1 cellular context compared by ENCODE assay signal in genomic region chr2:12715878-12716249, GRCh38.
A peak's percentile ranks its signal among the peaks of the same experiment; 100 is the strongest.
TF ChIP-seq lines count a peak whose summit lies in the region.

No MANE protein-coding gene starts in this region.

TF ChIP-seq in SK-N-SH, 30 proteins besides CTCF, POLR2A, EP300 and RAD21 (continued from another document):
- TF ChIP-seq, protein P1, sequence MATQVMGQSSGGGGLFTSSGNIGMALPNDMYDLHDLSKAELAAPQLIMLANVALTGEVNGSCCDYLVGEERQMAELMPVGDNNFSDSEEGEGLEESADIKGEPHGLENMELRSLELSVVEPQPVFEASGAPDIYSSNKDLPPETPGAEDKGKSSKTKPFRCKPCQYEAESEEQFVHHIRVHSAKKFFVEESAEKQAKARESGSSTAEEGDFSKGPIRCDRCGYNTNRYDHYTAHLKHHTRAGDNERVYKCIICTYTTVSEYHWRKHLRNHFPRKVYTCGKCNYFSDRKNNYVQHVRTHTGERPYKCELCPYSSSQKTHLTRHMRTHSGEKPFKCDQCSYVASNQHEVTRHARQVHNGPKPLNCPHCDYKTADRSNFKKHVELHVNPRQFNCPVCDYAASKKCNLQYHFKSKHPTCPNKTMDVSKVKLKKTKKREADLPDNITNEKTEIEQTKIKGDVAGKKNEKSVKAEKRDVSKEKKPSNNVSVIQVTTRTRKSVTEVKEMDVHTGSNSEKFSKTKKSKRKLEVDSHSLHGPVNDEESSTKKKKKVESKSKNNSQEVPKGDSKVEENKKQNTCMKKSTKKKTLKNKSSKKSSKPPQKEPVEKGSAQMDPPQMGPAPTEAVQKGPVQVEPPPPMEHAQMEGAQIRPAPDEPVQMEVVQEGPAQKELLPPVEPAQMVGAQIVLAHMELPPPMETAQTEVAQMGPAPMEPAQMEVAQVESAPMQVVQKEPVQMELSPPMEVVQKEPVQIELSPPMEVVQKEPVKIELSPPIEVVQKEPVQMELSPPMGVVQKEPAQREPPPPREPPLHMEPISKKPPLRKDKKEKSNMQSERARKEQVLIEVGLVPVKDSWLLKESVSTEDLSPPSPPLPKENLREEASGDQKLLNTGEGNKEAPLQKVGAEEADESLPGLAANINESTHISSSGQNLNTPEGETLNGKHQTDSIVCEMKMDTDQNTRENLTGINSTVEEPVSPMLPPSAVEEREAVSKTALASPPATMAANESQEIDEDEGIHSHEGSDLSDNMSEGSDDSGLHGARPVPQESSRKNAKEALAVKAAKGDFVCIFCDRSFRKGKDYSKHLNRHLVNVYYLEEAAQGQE (IDR thresholded peaks at IDR 0.05; ENCODE audit: low read depth, low read length), result peak; percentile 51; the same call in 1 of the 2 replicates
- TF ChIP-seq RFX5 (IDR thresholded peaks at IDR 0.05; ENCODE audit: low read length) (no peak), PBX3 (IDR thresholded peaks at IDR 0.05) (no peak), TAF1 (IDR thresholded peaks at IDR 0.05; ENCODE audit: borderline replicate concordance, low read depth, low read length) (no peak)
TF ChIP-seq in SK-N-SH: peak in this region for 3.
